ENCODE assay signal across 21 cellular contexts in genomic region chr10:17379151-17379690, GRCh38.
"Had no signal": no experiment of that assay in that cellular context is flagged by ENCODE, and none has a peak within 500 bp of the region (broad histone marks: within the 10 kb centered on the region; RNA-seq: fewer than 3 reads in every experiment).

No MANE protein-coding gene starts in this region.

- H3K4me1 ChIP-seq: SJSA1 had no signal

- H3K4me3 ChIP-seq: MG63, SJSA1, SK-N-MC had no signal

- DNase-seq: IMR-90, KG1, MG63, NCI-H1092, NCI-H1436, NCI-H187, NCI-H2029, NCI-H2081 treated with DMSO at 0.1 percent for 48 hours, NCI-H2171, NCI-H226, NCI-H446, NCI-H510A, NCI-H524 treated with DMSO at 0.1 percent for 48 hours, NCI-H69, NCI-H774, Right ventricle myocardium superior, RPMI8226, SIG-M5 had no signal

- H3K27ac ChIP-seq: SJSA1, SK-N-MC had no signal

- ATAC-seq: HepG2 had no signal

- H3K9me3 ChIP-seq: SJSA1 had no signal

- H3K27me3 ChIP-seq: MG63 had no signal

- H3K36me3 ChIP-seq: MG63, SJSA1 had no signal
